ENCODE assay signal across 1 cellular context in genomic region chr17:55304171-55304859, GRCh38.
TF ChIP-seq lines count a peak whose summit lies in the region.

No MANE protein-coding gene starts in this region.

TF ChIP-seq in K562, 482 proteins besides CTCF, POLR2A, EP300 and RAD21:
- TF ChIP-seq ZNF197 (CRISPR knock-in tag; IDR thresholded peaks at IDR 0.05; ENCODE audit: low read depth), result no peak
- TF ChIP-seq CBX3 (IDR thresholded peaks at IDR 0.05; ENCODE audit: borderline replicate concordance in 1 of 2, low read length in 2 of 2), result no peak
- TF ChIP-seq JUN (IDR thresholded peaks at IDR 0.05; ENCODE audit: borderline replicate concordance, low read depth, low read length), result no peak
- no peak for TF ChIP-seq JUN (CRISPR knock-in tag; IDR thresholded peaks at IDR 0.05; ENCODE audit: borderline replicate concordance)
- TF ChIP-seq, protein P1, sequence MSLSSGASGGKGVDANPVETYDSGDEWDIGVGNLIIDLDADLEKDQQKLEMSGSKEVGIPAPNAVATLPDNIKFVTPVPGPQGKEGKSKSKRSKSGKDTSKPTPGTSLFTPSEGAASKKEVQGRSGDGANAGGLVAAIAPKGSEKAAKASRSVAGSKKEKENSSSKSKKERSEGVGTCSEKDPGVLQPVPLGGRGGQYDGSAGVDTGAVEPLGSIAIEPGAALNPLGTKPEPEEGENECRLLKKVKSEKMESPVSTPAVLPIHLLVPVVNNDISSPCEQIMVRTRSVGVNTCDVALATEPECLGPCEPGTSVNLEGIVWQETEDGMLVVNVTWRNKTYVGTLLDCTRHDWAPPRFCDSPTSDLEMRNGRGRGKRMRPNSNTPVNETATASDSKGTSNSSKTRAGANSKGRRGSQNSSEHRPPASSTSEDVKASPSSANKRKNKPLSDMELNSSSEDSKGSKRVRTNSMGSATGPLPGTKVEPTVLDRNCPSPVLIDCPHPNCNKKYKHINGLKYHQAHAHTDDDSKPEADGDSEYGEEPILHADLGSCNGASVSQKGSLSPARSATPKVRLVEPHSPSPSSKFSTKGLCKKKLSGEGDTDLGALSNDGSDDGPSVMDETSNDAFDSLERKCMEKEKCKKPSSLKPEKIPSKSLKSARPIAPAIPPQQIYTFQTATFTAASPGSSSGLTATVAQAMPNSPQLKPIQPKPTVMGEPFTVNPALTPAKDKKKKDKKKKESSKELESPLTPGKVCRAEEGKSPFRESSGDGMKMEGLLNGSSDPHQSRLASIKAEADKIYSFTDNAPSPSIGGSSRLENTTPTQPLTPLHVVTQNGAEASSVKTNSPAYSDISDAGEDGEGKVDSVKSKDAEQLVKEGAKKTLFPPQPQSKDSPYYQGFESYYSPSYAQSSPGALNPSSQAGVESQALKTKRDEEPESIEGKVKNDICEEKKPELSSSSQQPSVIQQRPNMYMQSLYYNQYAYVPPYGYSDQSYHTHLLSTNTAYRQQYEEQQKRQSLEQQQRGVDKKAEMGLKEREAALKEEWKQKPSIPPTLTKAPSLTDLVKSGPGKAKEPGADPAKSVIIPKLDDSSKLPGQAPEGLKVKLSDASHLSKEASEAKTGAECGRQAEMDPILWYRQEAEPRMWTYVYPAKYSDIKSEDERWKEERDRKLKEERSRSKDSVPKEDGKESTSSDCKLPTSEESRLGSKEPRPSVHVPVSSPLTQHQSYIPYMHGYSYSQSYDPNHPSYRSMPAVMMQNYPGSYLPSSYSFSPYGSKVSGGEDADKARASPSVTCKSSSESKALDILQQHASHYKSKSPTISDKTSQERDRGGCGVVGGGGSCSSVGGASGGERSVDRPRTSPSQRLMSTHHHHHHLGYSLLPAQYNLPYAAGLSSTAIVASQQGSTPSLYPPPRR (CRISPR knock-in tag; IDR thresholded peaks at IDR 0.05; ENCODE audit: borderline replicate concordance), result no peak
- no peak for TF ChIP-seq NR3C1 (CRISPR knock-in tag; IDR thresholded peaks at IDR 0.05)
- no peak for TF ChIP-seq CREB3L1 (IDR thresholded peaks at IDR 0.05; ENCODE audit: borderline replicate concordance, low read depth)
- no peak for TF ChIP-seq NEUROD1 (IDR thresholded peaks at IDR 0.05; ENCODE audit: borderline replicate concordance, low read depth, low read length, partially characterized antibody)
- no peak for TF ChIP-seq NONO (IDR thresholded peaks at IDR 0.05; ENCODE audit: low read depth in 2 of 2, low read length in 1 of 2)
- no peak for TF ChIP-seq KLF16 (IDR thresholded peaks at IDR 0.05)
- TF ChIP-seq SREBF2 (CRISPR knock-in tag; IDR thresholded peaks at IDR 0.05), result no peak
- no peak for TF ChIP-seq OTX1 (CRISPR knock-in tag; IDR thresholded peaks at IDR 0.05)
